25 cellular contexts compared by ENCODE assay signal in genomic region chr7:119452401-119452800, GRCh38.
"Had no signal": no experiment of that assay in that cellular context is flagged by ENCODE, and none has a peak within 500 bp of the region (broad histone marks: within the 10 kb centered on the region; RNA-seq: fewer than 3 reads in every experiment).

No MANE protein-coding gene starts in this region.

- ATAC-seq: foreskin keratinocyte; heart left ventricle; left cardiac atrium; left ventricle myocardium superior; natural killer cell treated with Interleukin-12 subunit alpha and Interleukin-12 subunit beta and Interleukin-15 and Interleukin-18, amount 100 ng/mL, for 72 hours; stimulated activated naive B cell treated with anti-CD40 and anti-IgM and Interleukin-4, amounts not matched to agents 10 μg/mL and 1 μg/mL and 100 μg/mL, for 72 hours; stimulated activated naive CD8-positive, alpha-beta T cell treated with anti-CD3 and anti-CD28 coated beads, Interleukin-15, amount 100 ng/mL, for 72 hours had no signal

- H3K4me2 ChIP-seq: neural progenitor cell had no signal

- H3K4me3 ChIP-seq: esophagus squamous epithelium, heart left ventricle, lung, neural progenitor cell, ovary, right atrium auricular region, sigmoid colon, skin epidermis, thoracic aorta, transverse colon had no signal

- H3K9ac ChIP-seq: neural progenitor cell had no signal

- H2AFZ ChIP-seq: neural progenitor cell had no signal

- DNase-seq: effector memory CD4-positive, alpha-beta T cell; esophagus squamous epithelium; heart left ventricle; hypothalamus; left cardiac atrium; left ventricle myocardium superior; mesenchymal stem cell; midbrain; nucleus accumbens; ovary; sigmoid colon; stimulated activated CD4-positive, alpha-beta T cell treated with anti-CD3 and anti-CD28 coated beads, Interleukin-2, amount 100 ng/mL, for 24 hours; stimulated activated CD4-positive, alpha-beta T cell treated with anti-CD3 and anti-CD28 coated beads, Interleukin-4, amount 100 ng/mL, for 4 hours; stimulated activated naive B cell treated with anti-CD40 and anti-IgM and Interleukin-4, amounts not matched to agents 10 μg/mL and 1 μg/mL and 100 μg/mL, for 72 hours; stimulated activated naive CD8-positive, alpha-beta T cell treated with anti-CD3 and anti-CD28 coated beads, Interleukin-15, amount 100 ng/mL, for 72 hours; transverse colon had no signal

- H3K27ac ChIP-seq: esophagus squamous epithelium, foreskin keratinocyte, heart left ventricle, neural progenitor cell, ovary, right atrium auricular region, sigmoid colon, skin epidermis, thoracic aorta, transverse colon had no signal

- H3K4me1 ChIP-seq: esophagus squamous epithelium, foreskin keratinocyte, heart left ventricle, neural progenitor cell, right atrium auricular region, sigmoid colon, transverse colon had no signal

- H3K27me3 ChIP-seq: esophagus squamous epithelium, foreskin keratinocyte, heart left ventricle, neural progenitor cell, ovary, right atrium auricular region, sigmoid colon, transverse colon had no signal

- FAIRE-seq: endometrium, keratinocyte had no signal

- H3K36me3 ChIP-seq: esophagus squamous epithelium, heart left ventricle, neural progenitor cell, ovary, right atrium auricular region, sigmoid colon, thoracic aorta, transverse colon had no signal

- H3K9me3 ChIP-seq: esophagus squamous epithelium, heart left ventricle, ovary, right atrium auricular region, thoracic aorta, transverse colon had no signal
